ENCODE assay signal across 25 cellular contexts in the genomic region with DNA sequence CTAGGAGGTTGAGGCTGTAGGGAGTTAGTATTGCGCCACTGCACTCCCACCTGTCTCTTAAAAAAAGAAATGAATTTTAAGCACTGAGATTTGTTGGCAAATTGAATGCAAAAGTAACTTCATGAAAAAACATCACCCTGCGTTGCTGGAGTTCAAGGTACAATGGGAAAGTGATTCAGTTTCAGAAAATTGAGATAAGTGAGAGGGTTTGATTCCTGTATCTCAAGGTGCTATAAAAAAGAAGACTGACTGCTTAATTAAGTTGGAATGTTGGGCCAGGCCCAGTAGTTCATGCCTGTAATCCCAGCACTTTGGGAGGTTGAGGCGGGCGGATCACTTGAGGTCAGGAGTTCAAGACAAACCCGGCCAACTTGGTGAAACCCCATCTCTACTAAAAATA.
"Had no signal": no experiment of that assay in that cellular context is flagged by ENCODE, and none has a peak within 500 bp of the region (broad histone marks: within the 10 kb centered on the region; RNA-seq: fewer than 3 reads in every experiment).

No MANE protein-coding gene starts in this region.

- H3K4me3 Mint-ChIP-seq: activated B cell treated with CpG ODN at 0.5 μM for 24 hours; activated CD4-positive, alpha-beta memory T cell treated with anti-CD3 and anti-CD28 coated beads, Interleukin-2, amount 10 ng/mL, durations not matched to agents 7 days and 5 days; activated naive CD8-positive, alpha-beta T cell treated with anti-CD3 and anti-CD28 coated beads, Interleukin-2, amount 50 U/mL, for 24 hours; brain; central memory CD8-positive, alpha-beta T cell; IgD-negative memory B cell; T-helper 17 cell had no signal

- DNase-seq: activated B cell treated with CpG ODN at 0.5 μM for 24 hours; activated CD4-positive, alpha-beta memory T cell treated with anti-CD3 and anti-CD28 coated beads, Interleukin-2, amount 10 ng/mL, durations not matched to agents 7 days and 5 days; activated CD4-positive, alpha-beta T cell treated with anti-CD3 and anti-CD28 coated beads for 1 hour; activated CD4-positive, alpha-beta T cell treated with anti-CD3 and anti-CD28 coated beads, Interleukin-2, amount 50 U/mL, for 1 hour; activated effector memory CD4-positive, alpha-beta T cell treated with anti-CD3 and anti-CD28 coated beads, Interleukin-2, amount 50 U/mL, for 16 hours; activated naive CD4-positive, alpha-beta T cell treated with Interleukin-2 at 50 U/mL for 16 hours; activated naive CD8-positive, alpha-beta T cell treated with anti-CD3 and anti-CD28 coated beads, Interleukin-2, amount 50 U/mL, for 24 hours; amniotic stem cell; NCI-H1092 treated with DMSO at 0.1 percent for 48 hours; NCI-H1436 treated with DMSO at 0.1 percent for 48 hours; NCI-H187; NCI-H2081; NCI-H446; NCI-H524; Peyer's patch; SHP77; T-helper 17 cell; T-helper 9 cell had no signal

- H3K27ac ChIP-seq: KMS-11, Peyer's patch, SJSA1 had no signal

- H3K27me3 ChIP-seq: ascending aorta, Peyer's patch, SJSA1 had no signal

- H3K9me3 Mint-ChIP-seq: activated B cell treated with CpG ODN at 0.5 μM for 24 hours; activated CD4-positive, alpha-beta memory T cell treated with anti-CD3 and anti-CD28 coated beads, Interleukin-2, amount 10 ng/mL, durations not matched to agents 7 days and 5 days; activated naive CD4-positive, alpha-beta T cell treated with anti-CD3 and anti-CD28 coated beads, Interleukin-2, amount 50 U/mL, for 72 hours; activated naive CD8-positive, alpha-beta T cell treated with anti-CD3 and anti-CD28 coated beads, Interleukin-2, amount 50 U/mL, for 24 hours; brain; central memory CD8-positive, alpha-beta T cell; IgD-negative memory B cell had no signal

- ATAC-seq: activated naive CD4-positive, alpha-beta T cell treated with anti-CD3 and anti-CD28 coated beads, Interleukin-2, amount 50 U/mL, for 72 hours; activated naive CD8-positive, alpha-beta T cell treated with anti-CD3 and anti-CD28 coated beads, Interleukin-2, amount 50 U/mL, for 24 hours; T-helper 17 cell had no signal

- H3K9me3 ChIP-seq: ascending aorta, Peyer's patch, SJSA1 had no signal

- H3K4me3 ChIP-seq: ascending aorta, Peyer's patch, SJSA1 had no signal

- H3K36me3 Mint-ChIP-seq: activated naive CD4-positive, alpha-beta T cell treated with anti-CD3 and anti-CD28 coated beads, Interleukin-2, amount 50 U/mL, for 72 hours had no signal

- H3K27me3 Mint-ChIP-seq: activated B cell treated with CpG ODN at 0.5 μM for 24 hours; activated CD4-positive, alpha-beta memory T cell treated with anti-CD3 and anti-CD28 coated beads, Interleukin-2, amount 10 ng/mL, durations not matched to agents 7 days and 5 days; activated naive CD8-positive, alpha-beta T cell treated with anti-CD3 and anti-CD28 coated beads, Interleukin-2, amount 50 U/mL, for 24 hours; brain; central memory CD8-positive, alpha-beta T cell; IgD-negative memory B cell; T-helper 17 cell had no signal

- H3K27ac Mint-ChIP-seq: activated B cell treated with CpG ODN at 0.5 μM for 24 hours; activated CD4-positive, alpha-beta memory T cell treated with anti-CD3 and anti-CD28 coated beads, Interleukin-2, amount 10 ng/mL, durations not matched to agents 7 days and 5 days; activated naive CD8-positive, alpha-beta T cell treated with anti-CD3 and anti-CD28 coated beads, Interleukin-2, amount 50 U/mL, for 24 hours; brain; IgD-negative memory B cell; T-helper 17 cell had no signal
